16 cellular contexts compared by ENCODE assay signal in genomic region chr10:124628676-124629021, GRCh38.
A peak's percentile ranks its signal among the peaks of the same experiment; 100 is the strongest.
DNase-seq lines count a peak whose midpoint lies in the region; ATAC-seq lines count a peak whose summit lies in the region.
"Had no signal": no experiment of that assay in that cellular context is flagged by ENCODE, and none has a peak within 500 bp of the region (broad histone marks: within the 10 kb centered on the region; RNA-seq: fewer than 3 reads in every experiment).

No MANE protein-coding gene starts in this region.

- H3K27me3 Mint-ChIP-seq in naive B cell = no peaks in the 10 kb centered on the region
- H3K27me3 Mint-ChIP-seq: activated CD4-positive, alpha-beta memory T cell treated with anti-CD3 and anti-CD28 coated beads for 36 hours had no signal

- no peak overlapping the region for H3K9ac ChIP-seq in HUES6 (ENCODE audit: low read length)

- H3K9me3 Mint-ChIP-seq in naive B cell = peaks cover 0 to 5% (median 0%) of the 10 kb centered on the region in 7 donors
- H3K9me3 Mint-ChIP-seq: activated CD4-positive, alpha-beta memory T cell treated with anti-CD3 and anti-CD28 coated beads for 36 hours; activated naive CD8-positive, alpha-beta T cell treated with anti-CD3 and anti-CD28 coated beads, Interleukin-2, amount 50 U/mL, for 24 hours had no signal

- H3K4me3 Mint-ChIP-seq in naive B cell = peak overlapping the region in 7 of 8 donors; percentile 15 to 88 (median 81)
- H3K4me3 Mint-ChIP-seq: activated CD4-positive, alpha-beta memory T cell treated with anti-CD3 and anti-CD28 coated beads for 36 hours; activated naive CD8-positive, alpha-beta T cell treated with anti-CD3 and anti-CD28 coated beads, Interleukin-2, amount 50 U/mL, for 24 hours had no signal

- H3K4me1 ChIP-seq in HUES6 (ENCODE audit: control insufficient read depth, insufficient read depth, low read length) = peaks cover 37% of the 10 kb centered on the region
- peaks cover 92% of the 10 kb centered on the region for H3K4me1 ChIP-seq in thymus (ENCODE audit: control insufficient read depth, insufficient read depth, low read length)

- peaks cover 69 to 99% (median 91%) of the 10 kb centered on the region in 3 donors for H3K4me1 Mint-ChIP-seq in naive B cell

- WGBS in thymus = 94% methylated on average over 9 of the region's 9 CpGs

- H3K9me3 ChIP-seq in HUES6 (ENCODE audit: control insufficient read depth, insufficient read depth, low read depth, low read length) (no peaks in the 10 kb centered on the region), thymus (ENCODE audit: control insufficient read depth) (no peaks in the 10 kb centered on the region)

- peaks cover 0 to 5% of the 10 kb centered on the region in 2 donors for H3K36me3 Mint-ChIP-seq in naive B cell

- H3K27ac ChIP-seq in HUES6 (ENCODE audit: low read depth, low read length) = 0 out of 2 replicates have a peak overlapping the region, but pooled peaks have one; percentile 14
- peak overlapping the region; percentile 85 for H3K27ac ChIP-seq in angular gyrus (ENCODE audit: low read depth, low read length)
- H3K27ac ChIP-seq in thymus (ENCODE audit: low read depth) = peak overlapping the region; percentile 87

- H3K4me3 ChIP-seq in HUES6 (ENCODE audit: low read depth, low read length) (no peak overlapping the region), thymus (ENCODE audit: low read length) (no peak overlapping the region)

- no peak for DNase-seq in naive B cell
- DNase-seq in stimulated activated CD8-positive, alpha-beta memory T cell treated with anti-CD3 and anti-CD28 coated beads, Interleukin-4, amount 100 ng/mL, for 48 hours = no peak
- no peak for DNase-seq in NCI-H2196 (lab: John Stamatoyannopoulos, UW; ENCODE audit: unreplicated experiment)
- DNase-seq: activated CD4-positive, alpha-beta memory T cell treated with anti-CD3 and anti-CD28 coated beads for 36 hours; activated naive CD8-positive, alpha-beta T cell treated with anti-CD3 and anti-CD28 coated beads, Interleukin-2, amount 50 U/mL, for 24 hours; central memory CD4-positive, alpha-beta T cell; mesenchymal stem cell; NCI-H187; NCI-H524; PC-3; stimulated activated naive CD4-positive, alpha-beta T cell had no signal

- H3K27ac Mint-ChIP-seq in naive B cell = peak overlapping the region; percentile 97 to 99 (median 98)
- H3K27ac Mint-ChIP-seq: activated CD4-positive, alpha-beta memory T cell treated with anti-CD3 and anti-CD28 coated beads for 36 hours had no signal

- ATAC-seq in naive B cell (ENCODE audit: low read depth in 2 of 2) (no peak), GM19455 (IDR thresholded peaks at IDR 0.05; ENCODE audit: unreplicated experiment) (no peak)
- ATAC-seq: activated naive CD8-positive, alpha-beta T cell treated with anti-CD3 and anti-CD28 coated beads, Interleukin-2, amount 50 U/mL, for 24 hours; PC-3; SK-N-SH treated with all-trans-retinoic acid at 6 μM for 48 hours had no signal

- H3K36me3 ChIP-seq in HUES6 (ENCODE audit: control insufficient read depth, insufficient read depth, low read length) (no peaks in the 10 kb centered on the region), thymus (ENCODE audit: control insufficient read depth, insufficient read depth) (peaks cover 13% of the 10 kb centered on the region)

- H3K27me3 ChIP-seq in HUES6 (ENCODE audit: control insufficient read depth, insufficient read depth, low read length) (no peaks in the 10 kb centered on the region), thymus (ENCODE audit: control insufficient read depth, insufficient read depth) (no peaks in the 10 kb centered on the region)

Comparison
In these comparisons a context has a peak if more than half of its experiments do, and no peak if none do; other contexts are left out.
1. H3K27ac ChIP-seq: peak in every context shown above with its lines; median percentile 87 in thymus; 85 in angular gyrus; 14 in HUES6.